Comparison of ENCODE assay signal across 11 cellular contexts in genomic region chr1:52426391-52426790, GRCh38. TPM values are rescaled to one million over a fixed set of nuclear protein-coding genes. Genes with fewer than 3 reads are reported as not detected.
DNase-seq lines count a peak whose midpoint lies in the region; ATAC-seq and TF ChIP-seq lines count a peak whose summit lies in the region.
"Had no signal": no experiment of that assay in that cellular context is flagged by ENCODE, and none has a peak within 500 bp of the region (broad histone marks: within the 10 kb centered on the region; RNA-seq: fewer than 3 reads in every experiment).

No MANE protein-coding gene starts in this region.

- POLR2A ChIA-PET in activated CD4-positive, alpha-beta memory T cell treated with anti-CD3 and anti-CD28 coated beads, Interleukin-2, amount 10 ng/mL, durations not matched to agents 7 days and 5 days (lab: Charles Lee), result interaction anchor here (1.0 to 2.5 kb wide), 2 partner anchors 17 to 22 kb away, joined by 4 to 15 read pairs; partner anchors contain the start of genes ORC1 and PRPF38A

- CTCF ChIA-PET in activated naive CD4-positive, alpha-beta T cell treated with anti-CD3 and anti-CD28 coated beads, Interleukin-2, amount 10 ng/mL, durations not matched to agents 7 days and 5 days (lab: Charles Lee), result interaction anchor here (0.6 to 0.7 kb wide), 2 partner anchors 18 to 589 kb away, joined by 3 read pairs; no protein-coding TSS in a partner anchor
- CTCF ChIA-PET in activated CD4-positive, alpha-beta memory T cell treated with anti-CD3 and anti-CD28 coated beads, Interleukin-2, amount 10 ng/mL, durations not matched to agents 7 days and 5 days (lab: Charles Lee), result interaction anchor here (1.2 kb wide), 1 partner anchor 240 kb away, joined by 4 read pairs; no protein-coding TSS in a partner anchor

- peaks cover 46% of the 10 kb centered on the region for H3K4me1 Mint-ChIP-seq in activated naive CD4-positive, alpha-beta T cell treated with anti-CD3 and anti-CD28 coated beads, Interleukin-2, amount 10 ng/mL, durations not matched to agents 7 days and 5 days
- H3K4me1 Mint-ChIP-seq in activated CD4-positive, alpha-beta memory T cell treated with anti-CD3 and anti-CD28 coated beads, Interleukin-2, amount 10 ng/mL, durations not matched to agents 7 days and 5 days, result peaks cover 39% of the 10 kb centered on the region
- H3K4me1 Mint-ChIP-seq in stimulated activated memory B cell treated with anti-CD40 and anti-IgM and Interleukin-4, amounts not matched to agents 10 μg/mL and 1 μg/mL and 100 μg/mL, for 72 hours, result peaks cover 26% of the 10 kb centered on the region

- peaks cover 57% of the 10 kb centered on the region for H3K36me3 Mint-ChIP-seq in activated naive CD4-positive, alpha-beta T cell treated with anti-CD3 and anti-CD28 coated beads, Interleukin-2, amount 10 ng/mL, durations not matched to agents 7 days and 5 days
- H3K36me3 Mint-ChIP-seq in activated CD4-positive, alpha-beta memory T cell treated with anti-CD3 and anti-CD28 coated beads, Interleukin-2, amount 10 ng/mL, durations not matched to agents 7 days and 5 days (ENCODE audit: low read depth), result peaks cover 53% of the 10 kb centered on the region
- H3K36me3 Mint-ChIP-seq in stimulated activated memory B cell treated with anti-CD40 and anti-IgM and Interleukin-4, amounts not matched to agents 10 μg/mL and 1 μg/mL and 100 μg/mL, for 72 hours, result peaks cover 48% of the 10 kb centered on the region

- no peak overlapping the region for H3K4me3 ChIP-seq in fibroblast of villous mesenchyme (ENCODE audit: low read depth, low read length)
- H3K4me3 ChIP-seq: BLaER1 treated with 17β-estradiol and CSF1 and Interleukin-3, amounts not matched to agents 10 nM and 100 nM; pancreas had no signal

- intact Hi-C loops in Right ventricle myocardium superior (cut with DNase I), result no loop called here

- H3K27ac Mint-ChIP-seq in activated naive CD4-positive, alpha-beta T cell treated with anti-CD3 and anti-CD28 coated beads, Interleukin-2, amount 10 ng/mL, durations not matched to agents 7 days and 5 days, result peak overlapping the region; percentile 99
- H3K27ac Mint-ChIP-seq in activated CD4-positive, alpha-beta memory T cell treated with anti-CD3 and anti-CD28 coated beads, Interleukin-2, amount 10 ng/mL, durations not matched to agents 7 days and 5 days, result peak overlapping the region; percentile 22
- H3K27ac Mint-ChIP-seq in stimulated activated memory B cell treated with anti-CD40 and anti-IgM and Interleukin-4, amounts not matched to agents 10 μg/mL and 1 μg/mL and 100 μg/mL, for 72 hours, result peak overlapping the region; percentile 19
- H3K27ac Mint-ChIP-seq: dendritic cell treated with granulocyte-macrophage colony-stimulating factor and Interleukin-4, amounts not matched to agents 40 ng/mL and 50 ng/mL, for 4 days had no signal

- no peak for TF ChIP-seq CTCF in fibroblast of villous mesenchyme (IDR thresholded peaks at IDR 0.05; ENCODE audit: insufficient read depth, low read depth, low read length)

- no peak for ATAC-seq in stimulated activated memory B cell treated with anti-CD40 and anti-IgM and Interleukin-4, amounts not matched to agents 10 μg/mL and 1 μg/mL and 100 μg/mL, for 72 hours
- ATAC-seq in GM21367 (IDR thresholded peaks at IDR 0.05; ENCODE audit: unreplicated experiment) (no peak), Right ventricle myocardium superior (ENCODE audit: poor library complexity) (no peak), HG03442 (IDR thresholded peaks at IDR 0.05; ENCODE audit: unreplicated experiment) (no peak)
- ATAC-seq: pancreas had no signal

- H3K4me3 Mint-ChIP-seq in activated naive CD4-positive, alpha-beta T cell treated with anti-CD3 and anti-CD28 coated beads, Interleukin-2, amount 10 ng/mL, durations not matched to agents 7 days and 5 days, result no peak overlapping the region
- no peak overlapping the region for H3K4me3 Mint-ChIP-seq in activated CD4-positive, alpha-beta memory T cell treated with anti-CD3 and anti-CD28 coated beads, Interleukin-2, amount 10 ng/mL, durations not matched to agents 7 days and 5 days
- no peak overlapping the region for H3K4me3 Mint-ChIP-seq in stimulated activated memory B cell treated with anti-CD40 and anti-IgM and Interleukin-4, amounts not matched to agents 10 μg/mL and 1 μg/mL and 100 μg/mL, for 72 hours
- H3K4me3 Mint-ChIP-seq: dendritic cell treated with granulocyte-macrophage colony-stimulating factor and Interleukin-4, amounts not matched to agents 40 ng/mL and 50 ng/mL, for 4 days had no signal

- no peak for DNase-seq in activated naive CD4-positive, alpha-beta T cell treated with anti-CD3 and anti-CD28 coated beads, Interleukin-2, amount 10 ng/mL, durations not matched to agents 7 days and 5 days
- DNase-seq in activated naive CD4-positive, alpha-beta T cell (lab: John Stamatoyannopoulos, UW), result no peak
- no peak for DNase-seq in activated CD4-positive, alpha-beta memory T cell treated with anti-CD3 and anti-CD28 coated beads, Interleukin-2, amount 10 ng/mL, durations not matched to agents 7 days and 5 days
- DNase-seq in fibroblast of villous mesenchyme (ENCODE audit: low read depth), result peak; percentile 18
- no peak for DNase-seq in Right ventricle myocardium superior
- DNase-seq: pancreas had no signal

- no peaks in the 10 kb centered on the region for H3K27me3 Mint-ChIP-seq in activated naive CD4-positive, alpha-beta T cell treated with anti-CD3 and anti-CD28 coated beads, Interleukin-2, amount 10 ng/mL, durations not matched to agents 7 days and 5 days
- H3K27me3 Mint-ChIP-seq in activated CD4-positive, alpha-beta memory T cell treated with anti-CD3 and anti-CD28 coated beads, Interleukin-2, amount 10 ng/mL, durations not matched to agents 7 days and 5 days, result no peaks in the 10 kb centered on the region
- no peaks in the 10 kb centered on the region for H3K27me3 Mint-ChIP-seq in stimulated activated memory B cell treated with anti-CD40 and anti-IgM and Interleukin-4, amounts not matched to agents 10 μg/mL and 1 μg/mL and 100 μg/mL, for 72 hours
- H3K27me3 Mint-ChIP-seq: dendritic cell treated with granulocyte-macrophage colony-stimulating factor and Interleukin-4, amounts not matched to agents 40 ng/mL and 50 ng/mL, for 4 days had no signal

- peaks cover 3% of the 10 kb centered on the region for H3K9me3 Mint-ChIP-seq in activated naive CD4-positive, alpha-beta T cell treated with anti-CD3 and anti-CD28 coated beads, Interleukin-2, amount 10 ng/mL, durations not matched to agents 7 days and 5 days
- H3K9me3 Mint-ChIP-seq in activated CD4-positive, alpha-beta memory T cell treated with anti-CD3 and anti-CD28 coated beads, Interleukin-2, amount 10 ng/mL, durations not matched to agents 7 days and 5 days, result no peaks in the 10 kb centered on the region
- no peaks in the 10 kb centered on the region for H3K9me3 Mint-ChIP-seq in stimulated activated memory B cell treated with anti-CD40 and anti-IgM and Interleukin-4, amounts not matched to agents 10 μg/mL and 1 μg/mL and 100 μg/mL, for 72 hours
- H3K9me3 Mint-ChIP-seq: dendritic cell treated with granulocyte-macrophage colony-stimulating factor and Interleukin-4, amounts not matched to agents 40 ng/mL and 50 ng/mL, for 4 days had no signal

RNA-seq across cellular contexts. Expression of gene PRPF38A, which starts 22.0 kb away (rescaled TPM):
- total RNA-seq in activated CD4-positive, alpha-beta memory T cell treated with anti-CD3 and anti-CD28 coated beads, Interleukin-2, amount 10 ng/mL, durations not matched to agents 7 days and 5 days, result 10 to 100 TPM; 84.1 to 86.5 TPM
- total RNA-seq in fibroblast of villous mesenchyme, result 6.8 and 12.5 TPM in 2 replicates
- total RNA-seq in Right ventricle myocardium superior, result 18.6 TPM

RNA-seq across cellular contexts. Expression of gene ORC1, which starts 22.2 kb away (rescaled TPM):
- total RNA-seq in activated CD4-positive, alpha-beta memory T cell treated with anti-CD3 and anti-CD28 coated beads, Interleukin-2, amount 10 ng/mL, durations not matched to agents 7 days and 5 days, result 10 to 100 TPM; 27.0 to 28.3 TPM
- total RNA-seq in fibroblast of villous mesenchyme (4.8 and 5.2 TPM in 2 replicates), Right ventricle myocardium superior (0.22 TPM)

Comparison
In these comparisons a context has a peak if more than half of its experiments do, and no peak if none do; other contexts are left out.
1. H3K27ac Mint-ChIP-seq: peak in every context shown above with its lines; median percentile 99 in activated naive CD4-positive, alpha-beta T cell treated with anti-CD3 and anti-CD28 coated beads, Interleukin-2, amount 10 ng/mL, durations not matched to agents 7 days and 5 days; 22 in activated CD4-positive, alpha-beta memory T cell treated with anti-CD3 and anti-CD28 coated beads, Interleukin-2, amount 10 ng/mL, durations not matched to agents 7 days and 5 days; 19 in stimulated activated memory B cell treated with anti-CD40 and anti-IgM and Interleukin-4, amounts not matched to agents 10 μg/mL and 1 μg/mL and 100 μg/mL, for 72 hours.